13 cellular contexts compared by ENCODE assay signal in the genomic region with DNA sequence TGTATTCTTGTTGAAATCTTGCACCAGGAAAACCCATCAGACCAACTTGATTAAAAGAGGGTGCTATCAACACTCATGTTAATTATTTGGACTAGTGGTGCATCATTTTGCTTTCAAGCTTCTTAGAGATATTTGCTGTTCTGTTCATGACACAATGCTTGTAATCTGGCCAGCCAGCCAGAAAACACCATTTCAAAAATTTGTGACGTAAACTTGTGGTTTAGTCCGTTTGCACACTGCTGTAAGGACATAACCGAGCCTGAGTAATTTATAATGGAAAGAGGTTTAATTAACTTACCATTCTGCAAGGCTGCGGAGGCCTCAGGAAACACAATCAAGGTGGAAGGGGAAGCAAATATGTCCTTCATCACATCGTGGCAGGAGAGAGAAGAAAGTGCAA.
DNase-seq lines count a peak whose midpoint lies in the region; ATAC-seq, FAIRE-seq and TF ChIP-seq lines count a peak whose summit lies in the region.
"Had no signal": no experiment of that assay in that cellular context is flagged by ENCODE, and none has a peak within 500 bp of the region (broad histone marks: within the 10 kb centered on the region; RNA-seq: fewer than 3 reads in every experiment).

No MANE protein-coding gene starts in this region.

- peaks cover 38% of the 10 kb centered on the region for H3K4me1 ChIP-seq in A549
- H3K4me1 ChIP-seq in Loucy (ENCODE audit: insufficient read depth, low read length, poor library complexity, severe bottlenecking): peaks cover 42% of the 10 kb centered on the region
- no peaks in the 10 kb centered on the region for H3K4me1 ChIP-seq in mucosa of descending colon (ENCODE audit: low read depth)

- no peak overlapping the region for H3K4me2 ChIP-seq in A549
- peak overlapping the region; percentile 13 for H3K4me2 ChIP-seq in Loucy (ENCODE audit: low read depth, low read length, poor library complexity, severe bottlenecking)

- no peaks in the 10 kb centered on the region for H3K79me2 ChIP-seq in Loucy (ENCODE audit: insufficient read depth, low read length)

- H3K4me3 ChIP-seq in A549: no peak overlapping the region
- no peak overlapping the region for H3K4me3 ChIP-seq in Loucy (ENCODE audit: low read length, poor library complexity, severe bottlenecking)
- no peak overlapping the region for H3K4me3 ChIP-seq in mucosa of descending colon
- H3K4me3 ChIP-seq: lung had no signal

- no peaks in the 10 kb centered on the region for H3K27me3 Mint-ChIP-seq in endothelial cell (ENCODE audit: unreplicated experiment)
- H3K27me3 Mint-ChIP-seq in activated CD8-positive, alpha-beta T cell treated with anti-CD3 and anti-CD28 coated beads, Interleukin-2, amount 10 ng/mL, durations not matched to agents 7 days and 5 days (ENCODE audit: low read depth): no peaks in the 10 kb centered on the region
- H3K27me3 Mint-ChIP-seq: activated CD4-positive, alpha-beta T cell treated with anti-CD3 and anti-CD28 coated beads, Interleukin-2, amount 10 ng/mL, durations not matched to agents 24 days and 14 days; B cell had no signal

- no peaks in the 10 kb centered on the region for H3K9me3 Mint-ChIP-seq in endothelial cell (ENCODE audit: unreplicated experiment)
- H3K9me3 Mint-ChIP-seq in activated CD8-positive, alpha-beta T cell treated with anti-CD3 and anti-CD28 coated beads, Interleukin-2, amount 10 ng/mL, durations not matched to agents 7 days and 5 days (ENCODE audit: insufficient read depth): peaks cover 8% of the 10 kb centered on the region

- no peak for FAIRE-seq in A549 (lab: Jason Lieb, UNC)

- WGBS in A549 (ENCODE audit: missing lambda C conversion rate): 91% methylated on average over 5 of the region's 5 CpGs

- CTCF ChIA-PET in A549 (lab: Yijun Ruan, JAX): interaction anchor here (0.8 to 1.1 kb wide), 2 partner anchors 371 to 461 kb away, joined by 3 read pairs; no protein-coding TSS in a partner anchor
- CTCF ChIA-PET in activated CD8-positive, alpha-beta T cell treated with anti-CD3 and anti-CD28 coated beads, Interleukin-2, amount 10 ng/mL, durations not matched to agents 7 days and 5 days (lab: Charles Lee): interaction anchor here (1.0 kb wide), 1 partner anchor 33 kb away, joined by 3 read pairs; no protein-coding TSS in a partner anchor

- no peak for TF ChIP-seq POLR2A in A549 (IDR thresholded peaks at IDR 0.05; ENCODE audit: low read length)

- no peaks in the 10 kb centered on the region for H3F3A ChIP-seq in Loucy (ENCODE audit: low read depth)

- H3K36me3 ChIP-seq in Loucy (ENCODE audit: insufficient read depth, low read length) (no peaks in the 10 kb centered on the region), mucosa of descending colon (ENCODE audit: low read depth) (no peaks in the 10 kb centered on the region)

- no peak overlapping the region for H3K9ac ChIP-seq in Loucy (ENCODE audit: low read depth, low read length, poor library complexity, severe bottlenecking)

- TF ChIP-seq RAD21 in A549 (conservative IDR thresholded peaks at IDR 0.05 in 1 of 2, IDR thresholded peaks at IDR 0.05 in 1 of 2): no peak

- no peak for TF ChIP-seq CTCF in A549 (IDR thresholded peaks at IDR 0.05)
- no peak for TF ChIP-seq CTCF in Loucy (conservative IDR thresholded peaks at IDR 0.05; ENCODE audit: low read length)
- no peak for TF ChIP-seq CTCF in endothelial cell (IDR thresholded peaks at IDR 0.05; ENCODE audit: unreplicated experiment)
- no peak for TF ChIP-seq CTCF in mucosa of descending colon (IDR thresholded peaks at IDR 0.05)

- intact Hi-C loops in mucosa of descending colon (cut with DNase I, micrococcal nuclease): no loop called here

- H3K4me3 Mint-ChIP-seq in endothelial cell (ENCODE audit: unreplicated experiment): no peak overlapping the region
- no peak overlapping the region for H3K4me3 Mint-ChIP-seq in activated CD8-positive, alpha-beta T cell treated with anti-CD3 and anti-CD28 coated beads, Interleukin-2, amount 10 ng/mL, durations not matched to agents 7 days and 5 days
- H3K4me3 Mint-ChIP-seq: activated CD4-positive, alpha-beta T cell treated with anti-CD3 and anti-CD28 coated beads, Interleukin-2, amount 10 ng/mL, durations not matched to agents 24 days and 14 days; B cell had no signal

- H3K36me3 Mint-ChIP-seq in endothelial cell (ENCODE audit: low read depth, unreplicated experiment): no peaks in the 10 kb centered on the region
- peaks cover 15% of the 10 kb centered on the region for H3K36me3 Mint-ChIP-seq in activated CD8-positive, alpha-beta T cell treated with anti-CD3 and anti-CD28 coated beads, Interleukin-2, amount 10 ng/mL, durations not matched to agents 7 days and 5 days (ENCODE audit: low read depth)

- ATAC-seq in A549: no peak
- peak; percentile 28 for ATAC-seq in mucosa of descending colon
- no peak for ATAC-seq in GM18868 (IDR thresholded peaks at IDR 0.05; ENCODE audit: unreplicated experiment)
- no peak for ATAC-seq in HG02870 (IDR thresholded peaks at IDR 0.05; ENCODE audit: unreplicated experiment)
- ATAC-seq in activated CD8-positive, alpha-beta T cell treated with anti-CD3 and anti-CD28 coated beads, Interleukin-2, amount 10 ng/mL, durations not matched to agents 7 days and 5 days: no peak

- TF ChIP-seq EP300 in A549 (IDR thresholded peaks at IDR 0.05): no peak

- H3K4me1 Mint-ChIP-seq in endothelial cell (ENCODE audit: unreplicated experiment): peaks cover 25% of the 10 kb centered on the region
- peaks cover 37% of the 10 kb centered on the region for H3K4me1 Mint-ChIP-seq in activated CD8-positive, alpha-beta T cell treated with anti-CD3 and anti-CD28 coated beads, Interleukin-2, amount 10 ng/mL, durations not matched to agents 7 days and 5 days (ENCODE audit: low read depth)

- peak overlapping the region; percentile 92 to 93; a peak in 5 of 6 replicates for H3K27ac ChIP-seq in A549
- H3K27ac ChIP-seq: HL-60 had no signal

- peak overlapping the region; percentile 83 for H3K27ac Mint-ChIP-seq in endothelial cell (ENCODE audit: unreplicated experiment)
- H3K27ac Mint-ChIP-seq in activated CD8-positive, alpha-beta T cell treated with anti-CD3 and anti-CD28 coated beads, Interleukin-2, amount 10 ng/mL, durations not matched to agents 7 days and 5 days: no peak overlapping the region
- H3K27ac Mint-ChIP-seq: activated CD4-positive, alpha-beta T cell treated with anti-CD3 and anti-CD28 coated beads, Interleukin-2, amount 10 ng/mL, durations not matched to agents 24 days and 14 days; B cell had no signal

- DNase-seq in A549 (ENCODE audit: low read depth in 1 of 2, low spot score in 1 of 2) (no peak), endothelial cell (ENCODE audit: low spot score) (no peak), mucosa of descending colon (peak in 1 of 3 donors; percentile 10), GOT3 (lab: John Stamatoyannopoulos, UW) (no peak)
- no peak for DNase-seq in activated CD8-positive, alpha-beta T cell treated with anti-CD3 and anti-CD28 coated beads, Interleukin-2, amount 10 ng/mL, durations not matched to agents 7 days and 5 days
- DNase-seq: activated CD4-positive, alpha-beta T cell treated with anti-CD3 and anti-CD28 coated beads, Interleukin-2, amount 10 ng/mL, durations not matched to agents 24 days and 14 days; NCI-H2107 had no signal

- POLR2A ChIA-PET in A549 (lab: Yijun Ruan, JAX): no interaction called here
- POLR2A ChIA-PET in activated CD8-positive, alpha-beta T cell treated with anti-CD3 and anti-CD28 coated beads, Interleukin-2, amount 10 ng/mL, durations not matched to agents 7 days and 5 days (lab: Charles Lee): no interaction called here

- H4K20me1 ChIP-seq in Loucy (ENCODE audit: insufficient read depth, low read length, poor library complexity, severe bottlenecking): no peaks in the 10 kb centered on the region

- H2AFZ ChIP-seq in Loucy (ENCODE audit: low read length): 0 out of 2 replicates have a peak overlapping the region, but pooled peaks have one; percentile 3

- H3K9me2 ChIP-seq in Loucy (replicated peaks; ENCODE audit: low read depth, low read length): no peaks in the 10 kb centered on the region

- H3K9me3 ChIP-seq in A549 (peaks cover 2% of the 10 kb centered on the region; the same call in 1 of the 3 replicates), Loucy (ENCODE audit: insufficient read depth, low read depth, low read length) (no peaks in the 10 kb centered on the region), mucosa of descending colon (no peaks in the 10 kb centered on the region)

- H3K27me3 ChIP-seq in Loucy (ENCODE audit: insufficient read depth, low read length, poor library complexity, severe bottlenecking): no peaks in the 10 kb centered on the region

TF ChIP-seq in A549, 52 proteins besides CTCF, POLR2A, EP300 and RAD21:
- no peak for TF ChIP-seq SREBF2 (IDR thresholded peaks at IDR 0.05)
- TF ChIP-seq CHD4 (IDR thresholded peaks at IDR 0.05; ENCODE audit: borderline replicate concordance): no peak
- no peak for TF ChIP-seq ZC3H11A (IDR thresholded peaks at IDR 0.05)
- TF ChIP-seq RNF2 (IDR thresholded peaks at IDR 0.05; ENCODE audit: borderline replicate concordance, low read depth): no peak
- TF ChIP-seq, protein P1, sequence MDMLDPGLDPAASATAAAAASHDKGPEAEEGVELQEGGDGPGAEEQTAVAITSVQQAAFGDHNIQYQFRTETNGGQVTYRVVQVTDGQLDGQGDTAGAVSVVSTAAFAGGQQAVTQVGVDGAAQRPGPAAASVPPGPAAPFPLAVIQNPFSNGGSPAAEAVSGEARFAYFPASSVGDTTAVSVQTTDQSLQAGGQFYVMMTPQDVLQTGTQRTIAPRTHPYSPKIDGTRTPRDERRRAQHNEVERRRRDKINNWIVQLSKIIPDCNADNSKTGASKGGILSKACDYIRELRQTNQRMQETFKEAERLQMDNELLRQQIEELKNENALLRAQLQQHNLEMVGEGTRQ (IDR thresholded peaks at IDR 0.05): no peak
- TF ChIP-seq SMC3 (IDR thresholded peaks at IDR 0.05): no peak
- no peak for TF ChIP-seq RCOR1 (IDR thresholded peaks at IDR 0.05; ENCODE audit: low read depth, low read length)
- no peak for TF ChIP-seq BHLHE40 (IDR thresholded peaks at IDR 0.05; ENCODE audit: low read depth, low read length)
- TF ChIP-seq KDM5A (IDR thresholded peaks at IDR 0.05): no peak
- no peak for TF ChIP-seq MYC (IDR thresholded peaks at IDR 0.05; ENCODE audit: borderline replicate concordance, low read length)
- TF ChIP-seq CEBPB (IDR thresholded peaks at IDR 0.05): no peak
- no peak for TF ChIP-seq HEYL (CRISPR knock-in tag; IDR thresholded peaks at IDR 0.05)
